Comparison of ENCODE assay signal across 10 cellular contexts in the genomic region with DNA sequence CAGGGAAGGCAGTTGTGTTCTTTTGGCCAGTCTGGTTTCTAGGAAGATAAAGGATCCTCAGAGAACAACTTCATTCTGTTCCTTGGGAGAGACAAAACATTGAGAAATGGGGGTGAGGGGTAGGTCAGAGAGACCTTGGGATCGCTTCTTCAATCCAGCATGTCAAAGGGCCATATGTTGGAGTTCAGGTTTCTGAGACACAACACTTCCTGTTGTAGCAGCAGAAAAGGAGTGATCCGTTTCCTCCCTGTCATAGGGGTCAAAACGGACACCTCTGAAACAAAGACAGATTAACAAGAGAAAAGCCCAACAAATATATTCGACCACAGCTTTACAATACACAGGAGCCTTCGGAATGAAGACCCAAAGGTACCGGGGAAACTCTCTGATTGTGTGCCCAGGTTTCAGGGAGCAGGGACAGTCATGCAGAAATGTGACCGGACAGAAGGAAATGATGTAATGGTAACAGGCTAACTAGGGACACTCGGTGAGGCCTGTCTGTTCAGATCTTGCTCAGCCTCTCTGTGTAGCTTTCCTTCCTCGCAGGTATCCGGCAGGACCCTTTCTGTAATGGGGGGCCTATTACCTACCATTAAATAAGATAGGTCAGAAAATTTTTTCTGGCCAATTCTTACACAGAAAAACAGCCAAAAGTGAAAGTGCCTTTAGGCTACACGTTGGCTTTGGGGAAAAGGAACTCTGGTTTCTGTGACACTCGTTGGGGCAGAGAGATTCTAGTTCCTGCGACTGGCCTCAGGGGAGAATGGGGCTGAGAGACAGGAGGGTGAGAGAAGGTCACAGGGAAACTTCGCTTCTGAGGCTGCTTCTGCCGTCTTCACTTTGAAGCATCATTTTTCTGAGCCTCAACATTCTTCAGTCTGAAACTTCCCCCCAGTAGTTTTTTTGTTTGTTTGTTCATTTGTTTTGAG.
A peak's percentile ranks its signal among the peaks of the same experiment; 100 is the strongest.
DNase-seq lines count a peak whose midpoint lies in the region; ATAC-seq lines count a peak whose summit lies in the region.
"Had no signal": no experiment of that assay in that cellular context is flagged by ENCODE, and none has a peak within 500 bp of the region (broad histone marks: within the 10 kb centered on the region; RNA-seq: fewer than 3 reads in every experiment).

No MANE protein-coding gene starts in this region.

- H3K27ac ChIP-seq in right cardiac atrium (ENCODE audit: low read length): peak overlapping the region; percentile 14

- intact Hi-C loops in Right ventricle myocardium superior (cut with DNase I): no loop called here
- intact Hi-C loops in Right ventricle myocardium inferior (cut with DNase I): no loop called here
- intact Hi-C loops in right cardiac atrium (cut with DNase I): no loop called here

- WGBS in right cardiac atrium: 62% methylated on average over 15 of the region's 15 CpGs

- ATAC-seq in Right ventricle myocardium superior (ENCODE audit: poor library complexity) (peak; percentile 43), Right ventricle myocardium inferior (no peak), HG03460 (IDR thresholded peaks at IDR 0.05; ENCODE audit: unreplicated experiment) (peak; percentile 75), right cardiac atrium (peak; percentile 40 to 55), HG03159 (IDR thresholded peaks at IDR 0.05; ENCODE audit: unreplicated experiment) (no peak)

- no peaks in the 10 kb centered on the region for H3K9me3 ChIP-seq in right cardiac atrium (ENCODE audit: control insufficient read depth, low read length)

- DNase-seq in Right ventricle myocardium superior: no peak
- no peak for DNase-seq in Right ventricle myocardium inferior (ENCODE audit: missing footprints)
- DNase-seq in right cardiac atrium: no peak
- DNase-seq in HuH-7.5 (ENCODE audit: low spot score): no peak
- no peak for DNase-seq in T-helper 1 cell
- DNase-seq in activated CD8-positive, alpha-beta memory T cell treated with anti-CD3 and anti-CD28 coated beads, Interleukin-2, amount 50 U/mL, for 48 hours: no peak
- DNase-seq: caudate nucleus, immature natural killer cell had no signal

- H3K27me3 ChIP-seq in right cardiac atrium (ENCODE audit: control insufficient read depth, insufficient read depth): no peaks in the 10 kb centered on the region

- no peak overlapping the region for H3K4me3 ChIP-seq in right cardiac atrium (ENCODE audit: low read length)

- H3K4me1 ChIP-seq in right cardiac atrium (ENCODE audit: control insufficient read depth, insufficient read depth, low read length): peaks cover 2% of the 10 kb centered on the region

Comparison
In these comparisons a context has a peak if more than half of its experiments do, and no peak if none do; other contexts are left out.
1. ATAC-seq: peak in Right ventricle myocardium superior (single experiment), HG03460 (single experiment) and right cardiac atrium (2 of 2); none in Right ventricle myocardium inferior (single experiment) and HG03159 (single experiment).